ENCODE assay signal across 8 cellular contexts in genomic region chr1:19260211-19261138, GRCh38. TPM values are rescaled to one million over a fixed set of nuclear protein-coding genes. Genes with fewer than 3 reads are reported as not detected.
DNase-seq lines count a peak whose midpoint lies in the region; ATAC-seq lines count a peak whose summit lies in the region.

No MANE protein-coding gene starts in this region.

- H3K27me3 ChIP-seq in MG63 (no peaks in the 10 kb centered on the region), mucosa of stomach (ENCODE audit: control insufficient read depth, insufficient read depth, low read length) (no peaks in the 10 kb centered on the region)

- H3K36me3 ChIP-seq in MG63 (peaks cover 51% of the 10 kb centered on the region), mucosa of stomach (ENCODE audit: control insufficient read depth, insufficient read depth, low read length) (peaks cover 10% of the 10 kb centered on the region)

- H3K9ac ChIP-seq in mucosa of stomach (ENCODE audit: low read length) = peak overlapping the region; percentile 2

- intact Hi-C loops in activated CD4-positive, alpha-beta T cell treated with anti-CD3 and anti-CD28 coated beads, Interleukin-2, amount 10 ng/mL, durations not matched to agents 24 days and 14 days (cut with micrococcal nuclease) = no loop called here

- no peaks in the 10 kb centered on the region for H3K27me3 Mint-ChIP-seq in activated CD4-positive, alpha-beta T cell treated with anti-CD3 and anti-CD28 coated beads, Interleukin-2, amount 10 ng/mL, durations not matched to agents 24 days and 14 days

- H3K9me3 ChIP-seq in MG63 = no peaks in the 10 kb centered on the region
- H3K9me3 ChIP-seq in mucosa of stomach (ENCODE audit: control insufficient read depth, low read length) = no peaks in the 10 kb centered on the region

- peaks cover 43% of the 10 kb centered on the region for H3K36me3 Mint-ChIP-seq in activated CD4-positive, alpha-beta T cell treated with anti-CD3 and anti-CD28 coated beads, Interleukin-2, amount 10 ng/mL, durations not matched to agents 24 days and 14 days (ENCODE audit: low read depth)

- H3K27ac Mint-ChIP-seq in activated CD4-positive, alpha-beta T cell treated with anti-CD3 and anti-CD28 coated beads, Interleukin-2, amount 10 ng/mL, durations not matched to agents 24 days and 14 days = no peak overlapping the region

- ATAC-seq in GM19023 (IDR thresholded peaks at IDR 0.05; ENCODE audit: unreplicated experiment) (no peak), HG02870 (IDR thresholded peaks at IDR 0.05; ENCODE audit: unreplicated experiment) (no peak)

- H3K4me3 Mint-ChIP-seq in activated CD4-positive, alpha-beta T cell treated with anti-CD3 and anti-CD28 coated beads, Interleukin-2, amount 10 ng/mL, durations not matched to agents 24 days and 14 days = no peak overlapping the region

- peak; percentile 32 for DNase-seq in DMS79 (lab: John Stamatoyannopoulos, UW)
- DNase-seq in MG63 = peak; percentile 60
- DNase-seq in astrocyte of the hippocampus (ENCODE audit: low read depth, low spot score) = peak; percentile 63
- no peak for DNase-seq in SIG-M5 treated with dmso at 0.1 percent for 504 hours (lab: John Stamatoyannopoulos, UW; ENCODE audit: unreplicated experiment)
- no peak for DNase-seq in activated CD4-positive, alpha-beta T cell treated with anti-CD3 and anti-CD28 coated beads, Interleukin-2, amount 10 ng/mL, durations not matched to agents 24 days and 14 days

- peaks cover 10% of the 10 kb centered on the region for H3K4me1 ChIP-seq in mucosa of stomach (ENCODE audit: control insufficient read depth, insufficient read depth, low read length)

- H3K4me3 ChIP-seq in MG63 (no peak overlapping the region), mucosa of stomach (ENCODE audit: low read length) (no peak overlapping the region)

- H3K4me1 Mint-ChIP-seq in activated CD4-positive, alpha-beta T cell treated with anti-CD3 and anti-CD28 coated beads, Interleukin-2, amount 10 ng/mL, durations not matched to agents 24 days and 14 days = peaks cover 8% of the 10 kb centered on the region

- H3K9me3 Mint-ChIP-seq in activated CD4-positive, alpha-beta T cell treated with anti-CD3 and anti-CD28 coated beads, Interleukin-2, amount 10 ng/mL, durations not matched to agents 24 days and 14 days = no peaks in the 10 kb centered on the region

RNA-seq across cellular contexts. Expression of gene MRTO4, which starts 8.9 kb away (rescaled TPM):
- total RNA-seq in MG63 (2014; rRNA removed; shearing (Covaris generic); ENCODE audit: low replicate concordance) = 97.4 and 130 TPM in 2 replicates
- 132 and 135 TPM in 2 replicates for total RNA-seq in activated CD4-positive, alpha-beta T cell treated with anti-CD3 and anti-CD28 coated beads, Interleukin-2, amount 10 ng/mL, durations not matched to agents 24 days and 14 days

RNA-seq across cellular contexts. Expression of gene EMC1, which starts 9.2 kb away (rescaled TPM):
- 43.8 and 49.6 TPM in 2 replicates for total RNA-seq in MG63 (2014; rRNA removed; shearing (Covaris generic); ENCODE audit: low replicate concordance)
- total RNA-seq in activated CD4-positive, alpha-beta T cell treated with anti-CD3 and anti-CD28 coated beads, Interleukin-2, amount 10 ng/mL, durations not matched to agents 24 days and 14 days = 67.9 and 71.1 TPM in 2 replicates

RNA-seq across cellular contexts. Expression of gene AKR7A3, which starts 28.1 kb away (rescaled TPM):
- total RNA-seq in MG63 (2014; rRNA removed; shearing (Covaris generic); ENCODE audit: low replicate concordance) = 0.95 TPM in 1 of 2 replicates, not detected in the other
- 1.8 and 2.5 TPM in 2 replicates for total RNA-seq in activated CD4-positive, alpha-beta T cell treated with anti-CD3 and anti-CD28 coated beads, Interleukin-2, amount 10 ng/mL, durations not matched to agents 24 days and 14 days

RNA-seq across cellular contexts. Expression of gene UBR4, which starts 50.4 kb away (rescaled TPM):
- 35.0 and 47.0 TPM in 2 replicates for total RNA-seq in MG63 (2014; rRNA removed; shearing (Covaris generic); ENCODE audit: low replicate concordance)
- total RNA-seq in activated CD4-positive, alpha-beta T cell treated with anti-CD3 and anti-CD28 coated beads, Interleukin-2, amount 10 ng/mL, durations not matched to agents 24 days and 14 days = 145 and 162 TPM in 2 replicates

RNA-seq across cellular contexts. Expression of gene AKR7A2, which starts 51.5 kb away (rescaled TPM):
- 62.1 and 83.3 TPM in 2 replicates for total RNA-seq in MG63 (2014; rRNA removed; shearing (Covaris generic); ENCODE audit: low replicate concordance)
- 33.6 and 35.4 TPM in 2 replicates for total RNA-seq in activated CD4-positive, alpha-beta T cell treated with anti-CD3 and anti-CD28 coated beads, Interleukin-2, amount 10 ng/mL, durations not matched to agents 24 days and 14 days

Comparison
In these comparisons a context has a peak if more than half of its experiments do, and no peak if none do; other contexts are left out.
1. DNase-seq: peak in DMS79 (single experiment), MG63 (single experiment) and astrocyte of the hippocampus (single experiment); none in SIG-M5 treated with dmso at 0.1 percent for 504 hours (single experiment) and activated CD4-positive, alpha-beta T cell treated with anti-CD3 and anti-CD28 coated beads, Interleukin-2, amount 10 ng/mL, durations not matched to agents 24 days and 14 days (single experiment).